ENCODE assay signal across 8 cellular contexts in genomic region chr1:29236743-29236992, GRCh38. TPM values are rescaled to one million over a fixed set of nuclear protein-coding genes. Genes with fewer than 3 reads are reported as not detected.
DNase-seq lines count a peak whose midpoint lies in the region; ATAC-seq and TF ChIP-seq lines count a peak whose summit lies in the region.

No MANE protein-coding gene starts in this region.

- no peak for TF ChIP-seq POLR2A in sigmoid colon (IDR thresholded peaks at IDR 0.05)

- intact Hi-C loops in sigmoid colon (cut with DNase I) (loop anchor here (1.0 to 5.0 kb wide), 6 partner anchors 611 to 1546 kb away; no protein-coding TSS in a partner anchor), posterior cingulate gyrus (cut with DNase I) (loop anchor here (2.0 to 10.0 kb wide), 4 partner anchors 851 to 1538 kb away; no protein-coding TSS in a partner anchor)

- H3K9me3 ChIP-seq in SJSA1 (replicated peaks) = no peaks in the 10 kb centered on the region
- H3K9me3 ChIP-seq in sigmoid colon = no peaks in the 10 kb centered on the region

- DNase-seq in GM10266 (ENCODE audit: extremely low spot score) (peak; percentile 40), SJSA1 (ENCODE audit: low read depth in 1 of 2, low spot score in 2 of 2) (peak in 1 of 2 experiments; percentile 46), fibroblast of villous mesenchyme (ENCODE audit: low read depth) (peak; percentile 20), sigmoid colon (no peak), COR-L47 (lab: John Stamatoyannopoulos, UW) (no peak), posterior cingulate gyrus (no peak)

- H3K36me3 ChIP-seq in SJSA1 (0 out of 2 replicates have a peak, but pooled peaks cover 3% of the 10 kb centered on the region), sigmoid colon (no peaks in the 10 kb centered on the region)

- TF ChIP-seq CTCF in GM10266 (IDR thresholded peaks at IDR 0.05; ENCODE audit: control insufficient read depth, insufficient read depth, low read depth, missing control alignments) = no peak
- no peak for TF ChIP-seq CTCF in fibroblast of villous mesenchyme (IDR thresholded peaks at IDR 0.05; ENCODE audit: insufficient read depth, low read depth, low read length)
- no peak for TF ChIP-seq CTCF in sigmoid colon (IDR thresholded peaks at IDR 0.05)

- H3K4me3 ChIP-seq in SJSA1 (peak overlapping the region; percentile 66), fibroblast of villous mesenchyme (ENCODE audit: low read depth, low read length) (peak overlapping the region; percentile 65), sigmoid colon (peak overlapping the region; percentile 58 to 67 (median 60))

- H3K27me3 ChIP-seq in SJSA1 (replicated peaks) (peaks cover 3% of the 10 kb centered on the region; the same call in 1 of the 2 replicates), sigmoid colon (peaks cover 0 to 8% (median 0%) of the 10 kb centered on the region in 3 donors)

- 1% methylated on average over 21 of the region's 21 CpGs for WGBS in sigmoid colon, 2 donors

- no peak for TF ChIP-seq EP300 in sigmoid colon (IDR thresholded peaks at IDR 0.05)

- ATAC-seq in HG03571 (IDR thresholded peaks at IDR 0.05; ENCODE audit: unreplicated experiment) (no peak), HG02973 (IDR thresholded peaks at IDR 0.05; ENCODE audit: unreplicated experiment) (no peak)

- H3K4me1 ChIP-seq in SJSA1 (replicated peaks) (peaks cover 23% of the 10 kb centered on the region), sigmoid colon (peaks cover 0 to 24% (median 22%) of the 10 kb centered on the region in 4 donors)

- H3K27ac ChIP-seq in SJSA1 (no peak overlapping the region), sigmoid colon (peak overlapping the region in 3 of 4 donors; percentile 57 to 77 (median 66))

RNA-seq across cellular contexts. Expression of gene PTPRU, which starts 0.3 kb away (rescaled TPM):
- total RNA-seq in SJSA1 (2014; rRNA removed; shearing (Covaris generic)) = 12.1 and 16.8 TPM in 2 replicates
- total RNA-seq in fibroblast of villous mesenchyme (5.5 and 6.9 TPM in 2 replicates), sigmoid colon (10 to 100 TPM in 3 of 4 donors, 1 to 10 TPM in 1; 8.2 to 35.7 (median 25.1) TPM)
- polyA plus RNA-seq in sigmoid colon = 1 to 10 TPM in 2 of 3 donors, under 1 TPM in 1; 0.92 to 7.9 (median 1.8) TPM

RNA-seq across cellular contexts. Expression of gene MECR, which starts 5.9 kb away (rescaled TPM):
- 22.5 and 27.2 TPM in 2 replicates for total RNA-seq in SJSA1 (2014; rRNA removed; shearing (Covaris generic))
- total RNA-seq in fibroblast of villous mesenchyme (22.5 and 28.0 TPM in 2 replicates), sigmoid colon (10 to 100 TPM in 3 of 4 donors, 1 to 10 TPM in 1; 9.2 to 26.6 (median 18.5) TPM)
- polyA plus RNA-seq in sigmoid colon = 10 to 100 TPM; 10.4 to 17.7 (median 12.6) TPM

RNA-seq across cellular contexts. Expression of gene SRSF4, which starts 55.0 kb away (rescaled TPM):
- 81.5 and 143 TPM in 2 replicates for total RNA-seq in SJSA1 (2014; rRNA removed; shearing (Covaris generic))
- total RNA-seq in fibroblast of villous mesenchyme (33.5 and 44.0 TPM in 2 replicates), sigmoid colon (100 to 1,000 TPM in 2 of 4 donors, 10 to 100 TPM in 2; 80.3 to 110 (median 96.6) TPM)
- 10 to 100 TPM; 41.4 to 72.2 (median 54.6) TPM for polyA plus RNA-seq in sigmoid colon

Comparison
In these comparisons a context has a peak if more than half of its experiments do, and no peak if none do; other contexts are left out.
1. DNase-seq: peak in GM10266 (single experiment) and fibroblast of villous mesenchyme (single experiment); none in sigmoid colon (single experiment), COR-L47 (single experiment) and posterior cingulate gyrus (0 of 10).
2. Peak in every context shown above with its lines, with median percentiles within 50 percentile points of each other: H3K4me3 ChIP-seq.